In genomic region chr11:60915250-60915914, GRCh38 we compare ENCODE assay signal across 8 cellular contexts.
DNase-seq lines count a peak whose midpoint lies in the region; ATAC-seq and TF ChIP-seq lines count a peak whose summit lies in the region.

No MANE protein-coding gene starts in this region.

- peaks cover 66% of the 10 kb centered on the region for H3K4me1 Mint-ChIP-seq in stimulated activated effector memory CD8-positive, alpha-beta T cell treated with anti-CD3 and anti-CD28 coated beads, Interleukin-12 subunit alpha, Interleukin-12 subunit beta, amount 100 ng/mL, for 72 hours

- POLR2A ChIA-PET in HEK293T (lab: Yijun Ruan, JAX): interaction anchor here (0.7 to 3.7 kb wide), 4 partner anchors 10 to 246 kb away, joined by 3 to 34 read pairs (median 6); partner anchors contain the start of genes PRPF19 and VPS37C

- H3K27ac ChIP-seq in muscle layer of colon (ENCODE audit: low read depth, low read length): peak overlapping the region; percentile 98

- H3K36me3 Mint-ChIP-seq in stimulated activated effector memory CD8-positive, alpha-beta T cell treated with anti-CD3 and anti-CD28 coated beads, Interleukin-12 subunit alpha, Interleukin-12 subunit beta, amount 100 ng/mL, for 72 hours: peaks cover 31% of the 10 kb centered on the region

- H3K9me3 ChIP-seq in muscle layer of colon (ENCODE audit: low read length): no peaks in the 10 kb centered on the region

- no peaks in the 10 kb centered on the region for H3K27me3 ChIP-seq in muscle layer of colon (ENCODE audit: control insufficient read depth in 1 of 2, insufficient read depth in 2 of 2, low read length in 2 of 2)

- H3K4me1 ChIP-seq in muscle layer of colon (ENCODE audit: insufficient read depth, low read length): peaks cover 26% of the 10 kb centered on the region

- DNase-seq in GM12865 (ENCODE audit: low read depth) (peak; percentile 89), HEK293T (ENCODE audit: extremely low spot score) (peak; percentile 44), NCI-H526 treated with DMSO at 0.1 percent for 48 hours (lab: John Stamatoyannopoulos, UW) (peak; percentile 15), epidermal melanocyte (ENCODE audit: insufficient read length, low spot score) (peak; percentile 28)
- DNase-seq in activated CD8-positive, alpha-beta memory T cell treated with anti-CD3 and anti-CD28 coated beads for 48 hours (ENCODE audit: low read depth in 2 of 3, low spot score in 2 of 3): peak; percentile 40 to 56 (median 50)
- peak; percentile 46 to 89 for DNase-seq in stimulated activated effector memory CD8-positive, alpha-beta T cell treated with anti-CD3 and anti-CD28 coated beads, Interleukin-12 subunit alpha, Interleukin-12 subunit beta, amount 100 ng/mL, for 72 hours (ENCODE audit: low spot score in 2 of 2)

- peak overlapping the region; percentile 91 for H3K4me3 ChIP-seq in GM12865 (ENCODE audit: low read depth, low read length)
- H3K4me3 ChIP-seq in muscle layer of colon (ENCODE audit: low read depth in 1 of 2, low read length in 2 of 2): peak overlapping the region; percentile 66 to 95

- CTCF ChIA-PET in HEK293T (lab: Yijun Ruan, JAX): interaction anchor here (0.8 to 1.5 kb wide), 3 partner anchors 10 to 126 kb away, joined by 3 read pairs; no protein-coding TSS in a partner anchor

- ATAC-seq in stimulated activated effector memory CD8-positive, alpha-beta T cell treated with anti-CD3 and anti-CD28 coated beads, Interleukin-12 subunit alpha, Interleukin-12 subunit beta, amount 100 ng/mL, for 72 hours: peak; percentile 73
- no peak for ATAC-seq in GM18519 (IDR thresholded peaks at IDR 0.05; ENCODE audit: low FRiP score, unreplicated experiment)

- peak overlapping the region; percentile 29 for H3K27ac Mint-ChIP-seq in stimulated activated effector memory CD8-positive, alpha-beta T cell treated with anti-CD3 and anti-CD28 coated beads, Interleukin-12 subunit alpha, Interleukin-12 subunit beta, amount 100 ng/mL, for 72 hours

- peaks cover 10% of the 10 kb centered on the region for H3K36me3 ChIP-seq in muscle layer of colon (ENCODE audit: insufficient read depth, low read length)

- H3K9me3 Mint-ChIP-seq in stimulated activated effector memory CD8-positive, alpha-beta T cell treated with anti-CD3 and anti-CD28 coated beads, Interleukin-12 subunit alpha, Interleukin-12 subunit beta, amount 100 ng/mL, for 72 hours: no peaks in the 10 kb centered on the region

- peak; percentile 36 for TF ChIP-seq CTCF in GM12865 (IDR thresholded peaks at IDR 0.05; ENCODE audit: insufficient read depth, low read depth, low read length, missing control alignments)

- H3K4me3 Mint-ChIP-seq in stimulated activated effector memory CD8-positive, alpha-beta T cell treated with anti-CD3 and anti-CD28 coated beads, Interleukin-12 subunit alpha, Interleukin-12 subunit beta, amount 100 ng/mL, for 72 hours: peak overlapping the region; percentile 96

- peak overlapping the region; percentile 88 for H3K9ac ChIP-seq in muscle layer of colon (ENCODE audit: low read length)

TF ChIP-seq in HEK293T, 16 proteins besides CTCF, POLR2A, EP300 and RAD21:
- TF ChIP-seq ARNT (IDR thresholded peaks at IDR 0.05) (no peak), PKNOX1 (IDR thresholded peaks at IDR 0.05) (peak; percentile 37; the same call in 1 of the 2 replicates)

Comparison
In these comparisons a context has a peak if more than half of its experiments do, and no peak if none do; other contexts are left out.
1. DNase-seq: peak in every context shown above with its lines; median percentile 89 in GM12865; 68 in stimulated activated effector memory CD8-positive, alpha-beta T cell treated with anti-CD3 and anti-CD28 coated beads, Interleukin-12 subunit alpha, Interleukin-12 subunit beta, amount 100 ng/mL, for 72 hours; 50 in activated CD8-positive, alpha-beta memory T cell treated with anti-CD3 and anti-CD28 coated beads for 48 hours; 44 in HEK293T; 28 in epidermal melanocyte; 15 in NCI-H526 treated with DMSO at 0.1 percent for 48 hours.